Comparison of ENCODE assay signal across 1 cellular context in genomic region chr1:154186177-154186576, GRCh38.
A peak's percentile ranks its signal among the peaks of the same experiment; 100 is the strongest.
TF ChIP-seq lines count a peak whose summit lies in the region.

No MANE protein-coding gene starts in this region.

TF ChIP-seq in HEK293, 187 proteins besides CTCF, POLR2A, EP300 and RAD21 (continued from another document):
- TF ChIP-seq ZBTB44 (tag by site-specific recombination; IDR thresholded peaks at IDR 0.05): peak; percentile 27; the same call in 1 of the 2 replicates
- peak; percentile 31; the same call in 1 of the 2 replicates for TF ChIP-seq ZBTB48 (tag by site-specific recombination; IDR thresholded peaks at IDR 0.05)
- no peak for TF ChIP-seq YY1 (tag by site-specific recombination; IDR thresholded peaks at IDR 0.05)
- TF ChIP-seq ZFP69B (tag by site-specific recombination; IDR thresholded peaks at IDR 0.05): no peak
- no peak for TF ChIP-seq ZNF561 (tag by site-specific recombination; IDR thresholded peaks at IDR 0.05; ENCODE audit: borderline replicate concordance)
- TF ChIP-seq BCL6B (tag by site-specific recombination; IDR thresholded peaks at IDR 0.05): no peak
- TF ChIP-seq ZNF580 (tag by site-specific recombination; IDR thresholded peaks at IDR 0.05): peak; percentile 81
- no peak for TF ChIP-seq ZNF670 (tag by site-specific recombination; IDR thresholded peaks at IDR 0.05; ENCODE audit: low read depth)
- no peak for TF ChIP-seq ZNF112 (tag by site-specific recombination; IDR thresholded peaks at IDR 0.05)
- peak; percentile 17; the same call in 1 of the 2 replicates for TF ChIP-seq GLIS1 (tag by site-specific recombination; IDR thresholded peaks at IDR 0.05)
- no peak for TF ChIP-seq ZNF24 (tag by site-specific recombination; IDR thresholded peaks at IDR 0.05)
- no peak for TF ChIP-seq HOXA7 (CRISPR knock-in tag; IDR thresholded peaks at IDR 0.05; ENCODE audit: borderline replicate concordance)
- TF ChIP-seq KLF9 (tag by site-specific recombination; IDR thresholded peaks at IDR 0.05; ENCODE audit: low read depth): no peak
- TF ChIP-seq ZBTB10 (tag by site-specific recombination; IDR thresholded peaks at IDR 0.05): no peak
- peak; percentile 95 for TF ChIP-seq SCRT1 (tag by site-specific recombination; IDR thresholded peaks at IDR 0.05; ENCODE audit: borderline replicate concordance)
- peak; percentile 98 for TF ChIP-seq SCRT2 (tag by site-specific recombination; IDR thresholded peaks at IDR 0.05)
- TF ChIP-seq GLI2 (tag by site-specific recombination; IDR thresholded peaks at IDR 0.05; ENCODE audit: borderline replicate concordance, low read depth): no peak
- no peak for TF ChIP-seq ZNF677 (tag by site-specific recombination; IDR thresholded peaks at IDR 0.05)
